12 cellular contexts compared by ENCODE assay signal in genomic region chr6:34143196-34143883, GRCh38. TPM values are rescaled to one million over a fixed set of nuclear protein-coding genes. Genes with fewer than 3 reads are reported as not detected.
DNase-seq lines count a peak whose midpoint lies in the region; ATAC-seq and TF ChIP-seq lines count a peak whose summit lies in the region.
"Had no signal": no experiment of that assay in that cellular context is flagged by ENCODE, and none has a peak within 500 bp of the region (broad histone marks: within the 10 kb centered on the region; RNA-seq: fewer than 3 reads in every experiment).

No MANE protein-coding gene starts in this region.

- no peaks in the 10 kb centered on the region for H3K36me3 Mint-ChIP-seq in activated T-cell treated with anti-CD3 and anti-CD28 coated beads, Interleukin-2, amount 50 U/mL, for 4 hours (ENCODE audit: insufficient read depth)

- no peak for TF ChIP-seq CTCF in VCaP (conservative IDR thresholded peaks at IDR 0.05)
- no peak for TF ChIP-seq CTCF in spleen (IDR thresholded peaks at IDR 0.05 in 8 of 11, conservative IDR thresholded peaks at IDR 0.05 in 3 of 11)

- no peak for ATAC-seq in activated T-cell treated with anti-CD3 and anti-CD28 coated beads, Interleukin-2, amount 50 U/mL, for 4 hours
- ATAC-seq: left lobe of liver had no signal

- intact Hi-C loops in spleen (cut with DNase I; ENCODE audit: low total_unique reads), result no loop called here

- H3K9me3 Mint-ChIP-seq in activated T-cell treated with anti-CD3 and anti-CD28 coated beads, Interleukin-2, amount 50 U/mL, for 4 hours, result no peaks in the 10 kb centered on the region

- peak overlapping the region; percentile 58; the same call in 1 of the 2 replicates for H3K27ac ChIP-seq in VCaP
- H3K27ac ChIP-seq in spleen, result no peak overlapping the region
- H3K27ac ChIP-seq: SJCRH30 had no signal

- H3K9me3 ChIP-seq in iPS-18c (ENCODE audit: control insufficient read depth, insufficient read depth, low read length) (peaks cover 2% of the 10 kb centered on the region), spleen (no peaks in the 10 kb centered on the region)
- H3K9me3 ChIP-seq: SJCRH30 had no signal

- H3K27me3 ChIP-seq in spleen (replicated peaks in 1 of 7), result peaks cover 8 to 93% (median 78%) of the 10 kb centered on the region in 7 donors
- H3K27me3 ChIP-seq: SJCRH30 had no signal

- 43 to 52% (median 45%) methylated on average over 8 to 23 of the region's 23 CpGs for WGBS in spleen, 5 donors

- peak overlapping the region; percentile 49 for H3K4me3 Mint-ChIP-seq in activated T-cell treated with anti-CD3 and anti-CD28 coated beads, Interleukin-2, amount 50 U/mL, for 4 hours

- peak overlapping the region; percentile 76 for H3K4me3 ChIP-seq in iPS-18c (ENCODE audit: insufficient read depth, low read depth, low read length)
- peak overlapping the region in 5 of 8 donors; percentile 37 to 67 (median 42) for H3K4me3 ChIP-seq in spleen
- H3K4me3 ChIP-seq: SJCRH30 had no signal

- no peak for TF ChIP-seq POLR2A in spleen (IDR thresholded peaks at IDR 0.05)

- no peak for DNase-seq in activated T-cell treated with anti-CD3 and anti-CD28 coated beads, Interleukin-2, amount 50 U/mL, for 4 hours
- no peak for DNase-seq in activated T-cell treated with anti-CD3 and anti-CD28 coated beads, Interleukin-2, amount 50 U/mL, for 48 hours
- DNase-seq in spleen (peak; percentile 51), medulla oblongata (ENCODE audit: extremely low spot score) (no peak), NCI-H2081 treated with DMSO at 0.1 percent for 48 hours (lab: John Stamatoyannopoulos, UW) (no peak), globus pallidus (ENCODE audit: low spot score) (no peak)
- DNase-seq: NCI-H446 treated with DMSO at 0.1 percent for 48 hours, SJCRH30 had no signal

- no peaks in the 10 kb centered on the region for H3K36me3 ChIP-seq in spleen
- H3K36me3 ChIP-seq: SJCRH30 had no signal

- peaks cover 71% of the 10 kb centered on the region for H3K27me3 Mint-ChIP-seq in activated T-cell treated with anti-CD3 and anti-CD28 coated beads, Interleukin-2, amount 50 U/mL, for 4 hours (ENCODE audit: low read depth)

- peaks cover 17 to 42% (median 34%) of the 10 kb centered on the region in 6 donors for H3K4me1 ChIP-seq in spleen

- peaks cover 16% of the 10 kb centered on the region for H3K4me1 Mint-ChIP-seq in activated T-cell treated with anti-CD3 and anti-CD28 coated beads, Interleukin-2, amount 50 U/mL, for 4 hours (ENCODE audit: low read depth)

RNA-seq across cellular contexts. Expression of gene GRM4, which starts 2.5 kb away (rescaled TPM):
- total RNA-seq in activated T-cell treated with anti-CD3 and anti-CD28 coated beads, Interleukin-2, amount 50 U/mL, for 4 hours, result under 1 TPM in 2 of 3 donors, not detected in 1; 0.25 to 0.29 TPM
- total RNA-seq in spleen, result under 1 TPM in 5 of 7 donors, not detected in 2; 0.07 to 0.26 (median 0.11) TPM
- polyA plus RNA-seq in spleen, result under 1 TPM in 2 of 3 donors, not detected in 1; 0.02 to 0.05 TPM
- total RNA-seq: left lobe of liver, M059J had no signal
